In the genomic region with DNA sequence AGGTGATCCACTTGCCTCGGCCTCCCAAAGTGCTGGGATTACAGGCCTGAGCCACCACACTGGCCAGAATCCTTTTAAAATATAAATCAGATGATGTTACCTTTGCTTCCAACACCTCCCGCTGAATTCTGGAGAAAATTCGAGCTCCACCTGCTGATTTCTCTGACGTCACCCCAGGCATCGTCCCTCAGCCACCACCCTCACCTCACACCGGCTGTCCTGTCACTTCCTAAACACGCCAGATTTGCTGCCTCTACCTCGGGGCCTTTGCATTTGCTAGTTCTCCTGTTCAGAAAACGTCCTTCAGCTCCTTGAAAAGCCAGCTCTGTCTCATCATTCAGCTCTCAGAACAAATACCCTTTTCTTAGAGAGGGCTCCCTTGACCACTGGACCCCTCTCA, we compare ENCODE assay signal across 21 cellular contexts. TPM values are rescaled to one million over a fixed set of nuclear protein-coding genes. Genes with fewer than 3 reads are reported as not detected.
DNase-seq lines count a peak whose midpoint lies in the region; ATAC-seq, FAIRE-seq and TF ChIP-seq lines count a peak whose summit lies in the region.
"Had no signal": no experiment of that assay in that cellular context is flagged by ENCODE, and none has a peak within 500 bp of the region (broad histone marks: within the 10 kb centered on the region; RNA-seq: fewer than 3 reads in every experiment).

No MANE protein-coding gene starts in this region.

- H3K4me1 ChIP-seq in GM23338 (ENCODE audit: insufficient read depth) (peaks cover 6% of the 10 kb centered on the region), K562 (replicated peaks in 1 of 2; ENCODE audit: control insufficient read depth in 2 of 2, insufficient read depth in 2 of 2, low read length in 2 of 2) (no peaks in the 10 kb centered on the region), HAP-1 (no peaks in the 10 kb centered on the region)
- H3K4me1 ChIP-seq: BE2C had no signal

- H3F3A ChIP-seq in GM23338 (replicated peaks; ENCODE audit: low read depth) = peaks cover 2% of the 10 kb centered on the region; the same call in 1 of the 2 replicates

- TF ChIP-seq CTCF in GM23338 (conservative IDR thresholded peaks at IDR 0.05; ENCODE audit: low read depth in 2 of 2) (no peak), K562 (IDR thresholded peaks at IDR 0.05 in 2 of 3, conservative IDR thresholded peaks at IDR 0.05 in 1 of 3; ENCODE audit: insufficient read depth in 2 of 3, low read depth in 1 of 3, low read length in 3 of 3) (no peak), foreskin fibroblast (IDR thresholded peaks at IDR 0.05; ENCODE audit: low read depth, low read length) (no peak)

- no peak overlapping the region for H3K27ac Mint-ChIP-seq in GM23338
- H3K27ac Mint-ChIP-seq: CD8-positive, alpha-beta memory T cell had no signal

- FAIRE-seq in K562 (lab: Jason Lieb, UNC) = no peak
- FAIRE-seq: A204.1, H1 had no signal

- CTCF ChIA-PET in K562 (lab: Yijun Ruan, JAX; ENCODE audit: low intra/inter-chr PET ratio) = no interaction called here

- no peak for TF ChIP-seq POLR2A in K562 (conservative IDR thresholded peaks at IDR 0.05)

- no peaks in the 10 kb centered on the region for H3K9me2 ChIP-seq in GM23338 (ENCODE audit: insufficient read depth)

- H3K4me3 ChIP-seq in GM23338 = no peak overlapping the region
- no peak overlapping the region for H3K4me3 ChIP-seq in K562
- H3K4me3 ChIP-seq in foreskin fibroblast (ENCODE audit: low read depth in 1 of 2, low read length in 2 of 2) = no peak overlapping the region
- no peak overlapping the region for H3K4me3 ChIP-seq in HAP-1

- intact Hi-C loops in K562 (cut with micrococcal nuclease) = no loop called here

- H3K4me3 Mint-ChIP-seq in GM23338 = no peak overlapping the region
- H3K4me3 Mint-ChIP-seq: CD4-positive, CD25-positive, alpha-beta regulatory T cell; CD8-positive, alpha-beta memory T cell; H9 had no signal

- TF ChIP-seq EP300 in K562 (IDR thresholded peaks at IDR 0.05; ENCODE audit: low read length) = no peak

- DNase-seq in SHP77 treated with DMSO at 0.1 percent for 48 hours (lab: John Stamatoyannopoulos, UW) = peak; percentile 9
- DNase-seq in SHP77 (lab: John Stamatoyannopoulos, UW) = no peak
- no peak for DNase-seq in GM23338 (ENCODE audit: low spot score)
- no peak for DNase-seq in K562 (ENCODE audit: extremely low read depth in 1 of 4, low spot score in 3 of 4)
- DNase-seq in foreskin fibroblast = no peak
- DNase-seq in HAP-1 (ENCODE audit: low spot score in 2 of 2) = no peak
- DNase-seq: ACHN; BE2C; C1 segment of cervical spinal cord; CD4-positive, CD25-positive, alpha-beta regulatory T cell; CD8-positive, alpha-beta memory T cell; COR-L47; DMS 273 treated with DMSO at 0.1 percent for 48 hours; DMS79; GF-D8; H9; IMR-90; KBM-7 had no signal

- H4K20me1 ChIP-seq in GM23338 (replicated peaks; ENCODE audit: insufficient read depth) = no peaks in the 10 kb centered on the region
- peaks cover 14% of the 10 kb centered on the region for H4K20me1 ChIP-seq in K562 (replicated peaks; ENCODE audit: control insufficient read depth, insufficient read depth, low read length)

- TF ChIP-seq RAD21 in K562 (CRISPR knock-in tag; conservative IDR thresholded peaks at IDR 0.05 in 1 of 2, IDR thresholded peaks at IDR 0.05 in 1 of 2) = no peak

- H3K79me2 ChIP-seq in GM23338 (replicated peaks; ENCODE audit: insufficient read depth) (no peaks in the 10 kb centered on the region), K562 (ENCODE audit: control insufficient read depth, insufficient read depth, low read length) (no peaks in the 10 kb centered on the region)

- in situ Hi-C loops in K562 (cut with MboI) (no loop called here), HAP-1 (cut with MboI; ENCODE audit: low sequenced_read_pairs) (no loop called here)

- WGBS in K562 (ENCODE audit: insufficient coverage, low coverage, missing lambda C conversion rate) = 0% methylated on average over 9 of the region's 9 CpGs

- ATAC-seq in GM23338 (no peak), K562 (no peak)

- H3K9me3 ChIP-seq in K562 (replicated peaks; ENCODE audit: control insufficient read depth, insufficient read depth, low read depth, low read length) (no peaks in the 10 kb centered on the region), HAP-1 (no peaks in the 10 kb centered on the region)
- H3K9me3 ChIP-seq: BE2C had no signal

- H3K27me3 Mint-ChIP-seq in GM23338 (ENCODE audit: insufficient read depth, low read depth, poor library complexity) = peaks cover 7% of the 10 kb centered on the region

- H3K27me3 ChIP-seq in GM23338 (ENCODE audit: insufficient read depth) = no peaks in the 10 kb centered on the region
- peaks cover 10 to 59% of the 10 kb centered on the region in 2 experiments; a peak in 4 of 5 replicates for H3K27me3 ChIP-seq in K562 (ENCODE audit: control insufficient read depth in 2 of 2, insufficient read depth in 2 of 2, low read length in 2 of 2)
- peaks cover 8% of the 10 kb centered on the region for H3K27me3 ChIP-seq in HAP-1 (ENCODE audit: low read depth)
- H3K27me3 ChIP-seq: BE2C had no signal

- no peak overlapping the region for H3K9ac ChIP-seq in K562 (ENCODE audit: insufficient read depth in 1 of 2, low read depth in 2 of 2, low read length in 2 of 2)

- H3K27ac ChIP-seq in GM23338 (ENCODE audit: low read depth) (no peak overlapping the region), K562 (ENCODE audit: extremely low read depth, low read depth, low read length) (no peak overlapping the region)
- H3K27ac ChIP-seq: HL-60 had no signal

- peaks cover 18% of the 10 kb centered on the region for H3K4me1 Mint-ChIP-seq in GM23338
- H3K4me1 Mint-ChIP-seq: CD8-positive, alpha-beta memory T cell had no signal

- POLR2A ChIA-PET in K562 (lab: Yijun Ruan, JAX) = no interaction called here

- H3K36me3 ChIP-seq in GM23338 (ENCODE audit: insufficient read depth) (no peaks in the 10 kb centered on the region), K562 (ENCODE audit: control insufficient read depth, insufficient read depth, low read length) (no peaks in the 10 kb centered on the region), HAP-1 (replicated peaks) (no peaks in the 10 kb centered on the region)
- H3K36me3 ChIP-seq: BE2C had no signal

- H3K9me3 Mint-ChIP-seq in GM23338 = no peaks in the 10 kb centered on the region

- H3K4me2 ChIP-seq in GM23338 (no peak overlapping the region), K562 (ENCODE audit: insufficient read depth, low read length) (no peak overlapping the region)

- BruUV-seq in K562 (replicated peaks; lab: Mats Ljungman, UMichigan) = no TSS peak

- H3K9me1 ChIP-seq in K562 (ENCODE audit: control insufficient read depth, insufficient read depth, low read length) = no peaks in the 10 kb centered on the region

- H3K36me3 Mint-ChIP-seq in GM23338 (ENCODE audit: low read depth) = no peaks in the 10 kb centered on the region
- H3K36me3 Mint-ChIP-seq: CD4-positive, CD25-positive, alpha-beta regulatory T cell; CD8-positive, alpha-beta memory T cell had no signal

- H2AFZ ChIP-seq in GM23338 = peak overlapping the region; percentile 59; the same call in 1 of the 2 replicates
- H2AFZ ChIP-seq in K562 (ENCODE audit: low read depth, low read length) = no peak overlapping the region

TF ChIP-seq in GM23338, 12 proteins besides CTCF, POLR2A, EP300 and RAD21 (continues in another document):
- no peak for TF ChIP-seq EZH2 (IDR thresholded peaks at IDR 0.05; ENCODE audit: low read depth, unreplicated experiment)

TF ChIP-seq in K562, 482 proteins besides CTCF, POLR2A, EP300 and RAD21 (continues in another document):
- TF ChIP-seq BACH1 (tag; IDR thresholded peaks at IDR 0.05) = no peak
- TF ChIP-seq CBFA2T3 (IDR thresholded peaks at IDR 0.05) = no peak

RNA-seq across cellular contexts. Expression of gene FBXO2, which starts 57.9 kb away (rescaled TPM):
- total RNA-seq in GM23338 (2014; rRNA removed; shearing (Covaris generic)) = 44.4 and 45.4 TPM in 2 replicates
- polyA plus RNA-seq in GM23338 (2016; fragmentation: Nextera tagmentation; extraction: Ambion mirVana) (84.6 and 86.7 TPM in 2 replicates), K562 (2011; rRNA removed) (1.1 and 2.8 TPM in 2 replicates), K562 (2014; fragmentation: Illumina TruSeq; extraction: Trizol) (0.27 and 0.46 TPM in 2 replicates), K562 (2014; fragmentation: Nextera tagmentation; extraction: Ambion mirVana) (under 1 TPM; 0.04 to 0.27 TPM), K562 (2014; rRNA removed) (1.6 and 2.2 TPM in 2 replicates)
- 0.76 and 1.9 TPM in 2 replicates for total RNA-seq in K562 (2011; cell fraction: chromatin; rRNA removed; ENCODE audit: low replicate concordance)
- 1.7 and 1.8 TPM in 2 replicates for total RNA-seq in K562 (2011; cell fraction: nucleolus; rRNA removed)
- total RNA-seq in K562 (2011; cell fraction: nucleoplasm; rRNA removed) = 1.3 and 1.5 TPM in 2 replicates
- total RNA-seq in K562 (2014; rRNA removed) (1.1 and 1.9 TPM in 2 replicates), K562 (2014; rRNA removed; fragmentation: Illumina TruSeq; extraction: Trizol) (0.16 and 0.25 TPM in 2 replicates), K562 (2015; rRNA removed; fragmentation: Illumina TruSeq; extraction: Trizol) (0.22 and 0.41 TPM in 2 replicates), K562 (2021) (1.4 and 1.7 TPM in 2 replicates)
- 2.6 and 3.2 TPM in 2 replicates for polyA plus RNA-seq in K562 (2011; cell fraction: cytosol; rRNA removed)
- 4.5 and 6.3 TPM in 2 replicates for polyA plus RNA-seq in K562 (2011; cell fraction: nucleus; rRNA removed)
- 1.6 and 1.8 TPM in 2 replicates for polyA plus RNA-seq in K562 (2012)
- 0.21 and 0.48 TPM in 2 replicates for polyA minus RNA-seq in K562 (2011; rRNA and poly(A)+ RNA removed)
- 0.57 and 2.8 TPM in 2 replicates for polyA minus RNA-seq in K562 (2011; cell fraction: cytosol; rRNA and poly(A)+ RNA removed)
- 0.67 and 1.4 TPM in 2 replicates for polyA minus RNA-seq in K562 (2011; cell fraction: nucleus; rRNA and poly(A)+ RNA removed)

RNA-seq across cellular contexts. Expression of gene FBXO44, which starts 58.4 kb away (rescaled TPM):
- total RNA-seq in GM23338 (2014; rRNA removed; shearing (Covaris generic)) = 28.9 and 30.8 TPM in 2 replicates
- 22.0 and 22.3 TPM in 2 replicates for polyA plus RNA-seq in GM23338 (2016; fragmentation: Nextera tagmentation; extraction: Ambion mirVana)
- 25.1 and 57.8 TPM in 2 replicates for total RNA-seq in K562 (2011; cell fraction: chromatin; rRNA removed; ENCODE audit: low replicate concordance)
- 47.5 and 48.8 TPM in 2 replicates for total RNA-seq in K562 (2011; cell fraction: nucleolus; rRNA removed)
- total RNA-seq in K562 (2011; cell fraction: nucleoplasm; rRNA removed) = 32.2 and 35.3 TPM in 2 replicates
- 11.6 and 14.7 TPM in 2 replicates for total RNA-seq in K562 (2014; rRNA removed)
- total RNA-seq in K562 (2014; rRNA removed; fragmentation: Illumina TruSeq; extraction: Trizol) = 2.6 and 3.9 TPM in 2 replicates
- 6.1 and 6.7 TPM in 2 replicates for total RNA-seq in K562 (2015; rRNA removed; fragmentation: Illumina TruSeq; extraction: Trizol)
- total RNA-seq in K562 (2021) = 15.7 and 16.4 TPM in 2 replicates
- 8.3 and 18.1 TPM in 2 replicates for polyA plus RNA-seq in K562 (2011; rRNA removed)
- 18.0 and 19.5 TPM in 2 replicates for polyA plus RNA-seq in K562 (2011; cell fraction: cytosol; rRNA removed)
- polyA plus RNA-seq in K562 (2011; cell fraction: nucleus; rRNA removed) = 93.3 and 93.5 TPM in 2 replicates
- 11.8 and 19.7 TPM in 2 replicates for polyA plus RNA-seq in K562 (2012)
- polyA plus RNA-seq in K562 (2014; fragmentation: Illumina TruSeq; extraction: Trizol) = 5.9 and 9.8 TPM in 2 replicates
- polyA plus RNA-seq in K562 (2014; fragmentation: Nextera tagmentation; extraction: Ambion mirVana) = 1 to 10 TPM in 1 of 2 experiments, under 1 TPM in 1; 0.69 to 1.3 TPM
- polyA plus RNA-seq in K562 (2014; rRNA removed) = 20.9 and 23.7 TPM in 2 replicates
- 5.7 and 7.3 TPM in 2 replicates for polyA minus RNA-seq in K562 (2011; rRNA and poly(A)+ RNA removed)
- 3.5 and 14.7 TPM in 2 replicates for polyA minus RNA-seq in K562 (2011; cell fraction: cytosol; rRNA and poly(A)+ RNA removed)
- polyA minus RNA-seq in K562 (2011; cell fraction: nucleus; rRNA and poly(A)+ RNA removed) = 29.5 and 46.7 TPM in 2 replicates

Comparison
In these comparisons a context has a peak if more than half of its experiments do, and no peak if none do; other contexts are left out.
1. RNA of gene FBXO2, which starts 57.9 kb away (total RNA-seq): 44.4 to 45.4 TPM in GM23338; 0.16 to 1.9 TPM in K562; every median in the first group is over 10 times any median in the second.